19 cellular contexts compared by ENCODE assay signal in genomic region chr11:10528121-10528520, GRCh38. TPM values are rescaled to one million over a fixed set of nuclear protein-coding genes. Genes with fewer than 3 reads are reported as not detected.
DNase-seq lines count a peak whose midpoint lies in the region; ATAC-seq and TF ChIP-seq lines count a peak whose summit lies in the region.
"Had no signal": no experiment of that assay in that cellular context is flagged by ENCODE, and none has a peak within 500 bp of the region (broad histone marks: within the 10 kb centered on the region; RNA-seq: fewer than 3 reads in every experiment).

No MANE protein-coding gene starts in this region.

- CTCF ChIA-PET in MCF 10A (lab: Yijun Ruan, JAX), result interaction anchor here (0.7 to 3.8 kb wide), 4 partner anchors 8 to 122 kb away, joined by 3 to 23 read pairs (median 5); partner anchors contain the start of gene RNF141

- no peak for DNase-seq in MCF 10A (ENCODE audit: unreplicated experiment)
- DNase-seq in breast epithelium (ENCODE audit: low spot score in 2 of 2), result no peak
- no peak for DNase-seq in dorsolateral prefrontal cortex
- no peak for DNase-seq in NOMO-1 (lab: John Stamatoyannopoulos, UW; ENCODE audit: unreplicated experiment in 2 of 2)
- DNase-seq in natural killer cell treated with Interleukin-12 subunit alpha and Interleukin-12 subunit beta and Interleukin-15 and Interleukin-18, amount 100 ng/mL, for 72 hours (ENCODE audit: low spot score), result no peak
- no peak for DNase-seq in NCI-H524 treated with DMSO at 0.1 percent for 48 hours (lab: John Stamatoyannopoulos, UW)
- DNase-seq: 8988T, H9, mammary epithelial cell, naive B cell, NCI-H1436, stomach, upper lobe of right lung had no signal

- no TSS peak for BruUV-seq in MCF 10A (replicated peaks; lab: Mats Ljungman, UMichigan)

- H3K4me1 ChIP-seq in breast epithelium, result no peaks in the 10 kb centered on the region
- H3K4me1 ChIP-seq: upper lobe of right lung had no signal

- peaks cover 22% of the 10 kb centered on the region for H3K4me1 Mint-ChIP-seq in MCF 10A (ENCODE audit: insufficient read depth, unreplicated experiment)
- H3K4me1 Mint-ChIP-seq in natural killer cell treated with Interleukin-12 subunit alpha and Interleukin-12 subunit beta and Interleukin-15 and Interleukin-18, amount 100 ng/mL, for 72 hours (ENCODE audit: low read depth in 2 of 2), result peaks cover 3 to 9% of the 10 kb centered on the region in 2 donors
- H3K4me1 Mint-ChIP-seq: brain, H9 had no signal

- no peak for TF ChIP-seq CTCF in MCF 10A (IDR thresholded peaks at IDR 0.05; ENCODE audit: unreplicated experiment)
- no peak for TF ChIP-seq CTCF in breast epithelium (IDR thresholded peaks at IDR 0.05)
- no peak for TF ChIP-seq CTCF in dorsolateral prefrontal cortex (IDR thresholded peaks at IDR 0.05 in 54 of 56, conservative IDR thresholded peaks at IDR 0.05 in 2 of 56; ENCODE audit: low read depth in 1 of 56, partially characterized antibody in 56 of 56)

- H3K4me3 Mint-ChIP-seq in MCF 10A (ENCODE audit: unreplicated experiment), result no peak overlapping the region
- H3K4me3 Mint-ChIP-seq in natural killer cell treated with Interleukin-12 subunit alpha and Interleukin-12 subunit beta and Interleukin-15 and Interleukin-18, amount 100 ng/mL, for 72 hours, result no peak overlapping the region
- H3K4me3 Mint-ChIP-seq: brain, H9, naive B cell had no signal

- no peaks in the 10 kb centered on the region for H3K27me3 ChIP-seq in breast epithelium
- H3K27me3 ChIP-seq in dorsolateral prefrontal cortex, result no peaks in the 10 kb centered on the region
- no peaks in the 10 kb centered on the region for H3K27me3 ChIP-seq in layer of hippocampus (ENCODE audit: control insufficient read depth, insufficient read depth, low read length)
- H3K27me3 ChIP-seq: stomach, upper lobe of right lung had no signal

- no peaks in the 10 kb centered on the region for H3K9me3 Mint-ChIP-seq in MCF 10A (ENCODE audit: unreplicated experiment)
- no peaks in the 10 kb centered on the region for H3K9me3 Mint-ChIP-seq in natural killer cell treated with Interleukin-12 subunit alpha and Interleukin-12 subunit beta and Interleukin-15 and Interleukin-18, amount 100 ng/mL, for 72 hours
- H3K9me3 Mint-ChIP-seq: activated naive CD4-positive, alpha-beta T cell treated with anti-CD3 and anti-CD28 coated beads, Interleukin-2, amount 50 U/mL, for 24 hours; brain; H9; naive B cell had no signal

- intact Hi-C loops in MCF 10A (cut with micrococcal nuclease), result no loop called here
- intact Hi-C loops in breast epithelium (cut with DNase I; ENCODE audit: low total_unique reads), result no loop called here
- intact Hi-C loops in dorsolateral prefrontal cortex (cut with DNase I), result loop anchor here in 1 of 2 donors (5.0 kb wide), 1 partner anchor 76 kb away; no protein-coding TSS in a partner anchor

- H3K27ac ChIP-seq in breast epithelium (no peak overlapping the region), dorsolateral prefrontal cortex (peak overlapping the region in 57 of 59 donors; percentile 63 to 98 (median 89)), layer of hippocampus (ENCODE audit: low read depth, low read length) (peak overlapping the region; percentile 17)
- H3K27ac ChIP-seq: upper lobe of right lung had no signal

- H3K36me3 ChIP-seq in breast epithelium, result peaks cover 4% of the 10 kb centered on the region

- H3K27me3 Mint-ChIP-seq in MCF 10A (ENCODE audit: insufficient read depth, unreplicated experiment), result no peaks in the 10 kb centered on the region
- H3K27me3 Mint-ChIP-seq in natural killer cell treated with Interleukin-12 subunit alpha and Interleukin-12 subunit beta and Interleukin-15 and Interleukin-18, amount 100 ng/mL, for 72 hours, result no peaks in the 10 kb centered on the region
- H3K27me3 Mint-ChIP-seq: activated naive CD4-positive, alpha-beta T cell treated with anti-CD3 and anti-CD28 coated beads, Interleukin-2, amount 50 U/mL, for 24 hours; brain; naive B cell had no signal

- POLR2A ChIA-PET in MCF 10A (lab: Yijun Ruan, JAX), result interaction anchor here (0.5 to 1.3 kb wide), 7 partner anchors 10 to 468 kb away, joined by 3 to 10 read pairs (median 3); partner anchors contain the start of gene RNF141

- H3K9me3 ChIP-seq in breast epithelium, result no peaks in the 10 kb centered on the region
- H3K9me3 ChIP-seq: stomach, upper lobe of right lung had no signal

- ATAC-seq in natural killer cell treated with Interleukin-12 subunit alpha and Interleukin-12 subunit beta and Interleukin-15 and Interleukin-18, amount 100 ng/mL, for 72 hours, result no peak
- no peak for ATAC-seq in activated CD4-positive, CD25-positive, alpha-beta regulatory T cell treated with anti-CD3 and anti-CD28 coated beads, Interleukin-2, amount 50 U/mL, for 24 hours
- ATAC-seq: upper lobe of right lung had no signal

- H3K4me3 ChIP-seq in breast epithelium (no peak overlapping the region), dorsolateral prefrontal cortex (no peak overlapping the region)
- H3K4me3 ChIP-seq: stomach, upper lobe of right lung had no signal

- peaks cover 42% of the 10 kb centered on the region for H3K36me3 Mint-ChIP-seq in MCF 10A (ENCODE audit: insufficient read depth, unreplicated experiment)
- peaks cover 21% of the 10 kb centered on the region for H3K36me3 Mint-ChIP-seq in natural killer cell treated with Interleukin-12 subunit alpha and Interleukin-12 subunit beta and Interleukin-15 and Interleukin-18, amount 100 ng/mL, for 72 hours

- H3K27ac Mint-ChIP-seq in MCF 10A (ENCODE audit: low read depth, unreplicated experiment), result peak overlapping the region; percentile 68
- no peak overlapping the region for H3K27ac Mint-ChIP-seq in natural killer cell treated with Interleukin-12 subunit alpha and Interleukin-12 subunit beta and Interleukin-15 and Interleukin-18, amount 100 ng/mL, for 72 hours
- H3K27ac Mint-ChIP-seq: H9 had no signal

- no peak for TF ChIP-seq POLR2A in breast epithelium (IDR thresholded peaks at IDR 0.05)

RNA-seq across cellular contexts. Expression of gene RNF141, which starts 12.9 kb away (rescaled TPM):
- total RNA-seq in MCF 10A (2022), result 28.4 and 41.8 TPM in 2 replicates
- 10 to 100 TPM; 31.1 to 54.1 (median 45.8) TPM for total RNA-seq in breast epithelium
- 100 to 1,000 TPM in 15 of 120 experiments, 10 to 100 TPM in 105; 47.2 to 142 (median 77.9) TPM for total RNA-seq in dorsolateral prefrontal cortex
- total RNA-seq in natural killer cell treated with Interleukin-12 subunit alpha and Interleukin-12 subunit beta and Interleukin-15 and Interleukin-18, amount 100 ng/mL, for 72 hours, result 10 to 100 TPM in 1 of 2 donors, 1 to 10 TPM in 1; 9.5 to 12.7 TPM

RNA-seq across cellular contexts. Expression of gene LYVE1, which starts 40.3 kb away (rescaled TPM):
- total RNA-seq in MCF 10A (2022), result not detected in 2 replicates
- 100 to 1,000 TPM in 1 of 3 donors, 10 to 100 TPM in 2; 39.2 to 218 (median 51.8) TPM for total RNA-seq in breast epithelium
- 10 to 100 TPM in 45 of 120 experiments, 1 to 10 TPM in 75; 2.0 to 88.5 (median 7.9) TPM for total RNA-seq in dorsolateral prefrontal cortex
- not detected for total RNA-seq in natural killer cell treated with Interleukin-12 subunit alpha and Interleukin-12 subunit beta and Interleukin-15 and Interleukin-18, amount 100 ng/mL, for 72 hours
- total RNA-seq: activated CD8-positive, alpha-beta memory T cell treated with anti-CD3 and anti-CD28 coated beads for 36 hours; H9; mammary epithelial cell; T-helper 2 cell treated with Interferon-gamma antibody and Interleukin-4, amounts not matched to agents 100 ng/mL and 5 ng/mL, for 36 hours had no signal

Comparison
In these comparisons a context has a peak if more than half of its experiments do, and no peak if none do; other contexts are left out.
1. H3K27ac ChIP-seq: peak in dorsolateral prefrontal cortex (57 of 59) and layer of hippocampus (single experiment); none in breast epithelium (0 of 2).